Comparison of ENCODE assay signal across 15 cellular contexts in genomic region chr6:6392214-6393068, GRCh38.
DNase-seq lines count a peak whose midpoint lies in the region; ATAC-seq, FAIRE-seq and TF ChIP-seq lines count a peak whose summit lies in the region.
"Had no signal": no experiment of that assay in that cellular context is flagged by ENCODE, and none has a peak within 500 bp of the region (broad histone marks: within the 10 kb centered on the region; RNA-seq: fewer than 3 reads in every experiment).

No MANE protein-coding gene starts in this region.

- FAIRE-seq in GM12891 (lab: Jason Lieb, UNC) = peak; percentile 99

- H3K27ac ChIP-seq in CD4-positive, alpha-beta T cell (ENCODE audit: low read depth, low read length) = no peak overlapping the region
- H3K27ac ChIP-seq in colonic mucosa (no peak overlapping the region), WERI-Rb-1 (no peak overlapping the region)
- H3K27ac ChIP-seq: KMS-11 had no signal

- H3K4me1 ChIP-seq in colonic mucosa = no peaks in the 10 kb centered on the region

- H3K36me3 Mint-ChIP-seq in CD4-positive, alpha-beta T cell (ENCODE audit: low read depth) = no peaks in the 10 kb centered on the region
- no peaks in the 10 kb centered on the region for H3K36me3 Mint-ChIP-seq in activated naive CD4-positive, alpha-beta T cell treated with anti-CD3 and anti-CD28 coated beads, Interleukin-2, amount 50 U/mL, for 72 hours
- H3K36me3 Mint-ChIP-seq: brain had no signal

- no peak overlapping the region for H3K4me3 Mint-ChIP-seq in CD4-positive, alpha-beta T cell
- H3K4me3 Mint-ChIP-seq: brain; nephron progenitor cell; T-helper 1 cell treated with Interleukin-12 subunit alpha and Interleukin-12 subunit beta and Interleukin-4 antibody, amounts not matched to agents 30 μg/mL and 1 μg/mL, for 36 hours had no signal

- H3K27ac Mint-ChIP-seq in CD4-positive, alpha-beta T cell = no peak overlapping the region
- no peak overlapping the region for H3K27ac Mint-ChIP-seq in activated naive CD4-positive, alpha-beta T cell treated with anti-CD3 and anti-CD28 coated beads, Interleukin-2, amount 50 U/mL, for 72 hours
- H3K27ac Mint-ChIP-seq: brain; nephron progenitor cell; T-helper 1 cell treated with Interleukin-12 subunit alpha and Interleukin-12 subunit beta and Interleukin-4 antibody, amounts not matched to agents 30 μg/mL and 1 μg/mL, for 36 hours had no signal

- no peaks in the 10 kb centered on the region for H3K36me3 ChIP-seq in colonic mucosa
- H3K36me3 ChIP-seq in WERI-Rb-1 = no peaks in the 10 kb centered on the region

- POLR2A ChIA-PET in CD4-positive, alpha-beta T cell (lab: Charles Lee) = no interaction called here

- H3K27me3 ChIP-seq in CD4-positive, alpha-beta T cell (ENCODE audit: control insufficient read depth, insufficient read depth, low read length) = no peaks in the 10 kb centered on the region
- H3K27me3 ChIP-seq in colonic mucosa (no peaks in the 10 kb centered on the region), WERI-Rb-1 (ENCODE audit: insufficient read depth, low read depth, severe bottlenecking) (peaks cover 5% of the 10 kb centered on the region)

- H3K4me3 ChIP-seq in colonic mucosa (no peak overlapping the region), WERI-Rb-1 (ENCODE audit: low read depth, low read length) (no peak overlapping the region)

- no peaks in the 10 kb centered on the region for H3K9me3 ChIP-seq in CD4-positive, alpha-beta T cell (ENCODE audit: control insufficient read depth, low read length)
- H3K9me3 ChIP-seq in colonic mucosa (no peaks in the 10 kb centered on the region), WERI-Rb-1 (ENCODE audit: severe bottlenecking) (no peaks in the 10 kb centered on the region)

- CTCF ChIA-PET in CD4-positive, alpha-beta T cell (lab: Charles Lee) = no interaction called here

- 0 out of 2 replicates have a peak, but pooled peaks have one; percentile 18 for TF ChIP-seq POLR2A in GM12891 (IDR thresholded peaks at IDR 0.05; ENCODE audit: low read depth, low read length)

- no peak overlapping the region for H3K9ac ChIP-seq in colonic mucosa (ENCODE audit: low read depth in 2 of 2, low read length in 2 of 2)
- H3K9ac ChIP-seq: KMS-11 had no signal

- no peak for TF ChIP-seq CTCF in CD4-positive, alpha-beta T cell (IDR thresholded peaks at IDR 0.05)
- no peak for TF ChIP-seq CTCF in colonic mucosa (IDR thresholded peaks at IDR 0.05)
- no peak for TF ChIP-seq CTCF in WERI-Rb-1 (IDR thresholded peaks at IDR 0.05; ENCODE audit: low read depth, low read length)

- no peaks in the 10 kb centered on the region for H3K9me3 Mint-ChIP-seq in CD4-positive, alpha-beta T cell
- no peaks in the 10 kb centered on the region for H3K9me3 Mint-ChIP-seq in activated naive CD4-positive, alpha-beta T cell treated with anti-CD3 and anti-CD28 coated beads, Interleukin-2, amount 50 U/mL, for 72 hours
- H3K9me3 Mint-ChIP-seq: brain; nephron progenitor cell; T-helper 1 cell treated with Interleukin-12 subunit alpha and Interleukin-12 subunit beta and Interleukin-4 antibody, amounts not matched to agents 30 μg/mL and 1 μg/mL, for 36 hours had no signal

- H3K27me3 Mint-ChIP-seq in CD4-positive, alpha-beta T cell = peaks cover 31% of the 10 kb centered on the region

- no peaks in the 10 kb centered on the region for H3K4me1 Mint-ChIP-seq in CD4-positive, alpha-beta T cell (ENCODE audit: low read depth)
- H3K4me1 Mint-ChIP-seq: brain had no signal

- DNase-seq in GM12891 (ENCODE audit: insufficient read length, low spot score) = no peak
- no peak for DNase-seq in CD4-positive, alpha-beta T cell
- DNase-seq in colonic mucosa = no peak
- DNase-seq in activated naive CD4-positive, alpha-beta T cell treated with anti-CD3 and anti-CD28 coated beads, Interleukin-2, amount 50 U/mL, for 72 hours (ENCODE audit: low spot score in 2 of 2) = no peak
- no peak for DNase-seq in WERI-Rb-1
- DNase-seq: activated CD8-positive, alpha-beta memory T cell treated with anti-CD3 and anti-CD28 coated beads, Interleukin-2, amount 50 U/mL, for 48 hours; NCI-H524 treated with DMSO at 0.1 percent for 48 hours; nephron progenitor cell; stimulated activated CD4-positive, alpha-beta T cell treated with anti-CD3 and anti-CD28 coated beads, Interleukin-15, amount 100 ng/mL, for 24 hours had no signal

- intact Hi-C loops in CD4-positive, alpha-beta T cell (cut with DNase I, micrococcal nuclease) = no loop called here
- intact Hi-C loops in colonic mucosa (cut with DNase I) = no loop called here

- peak; percentile 57 for ATAC-seq in GM19438 (IDR thresholded peaks at IDR 0.05; ENCODE audit: low read depth, unreplicated experiment)
- ATAC-seq in HG02884 (IDR thresholded peaks at IDR 0.05; ENCODE audit: unreplicated experiment) = peak; percentile 52
- ATAC-seq in HG03571 (IDR thresholded peaks at IDR 0.05; ENCODE audit: unreplicated experiment) = peak; percentile 51
- no peak for ATAC-seq in CD4-positive, alpha-beta T cell (ENCODE audit: poor library complexity)
- no peak for ATAC-seq in activated naive CD4-positive, alpha-beta T cell treated with anti-CD3 and anti-CD28 coated beads, Interleukin-2, amount 50 U/mL, for 72 hours

TF ChIP-seq in GM12891, 5 proteins besides CTCF, POLR2A, EP300 and RAD21:
- TF ChIP-seq PAX5 (IDR thresholded peaks at IDR 0.05; ENCODE audit: insufficient read depth, low read length, severe bottlenecking) (no peak), SPI1 (IDR thresholded peaks at IDR 0.05; ENCODE audit: low read depth, low read length) (peak; percentile 99), POU2F2 (IDR thresholded peaks at IDR 0.05; ENCODE audit: low read depth, low read length) (no peak; the same call in 1 of the 2 replicates), TAF1 (IDR thresholded peaks at IDR 0.05; ENCODE audit: low read depth, low read length) (0 out of 2 replicates have a peak, but pooled peaks have one; percentile 17), POLR2AphosphoS5 (IDR thresholded peaks at IDR 0.05; ENCODE audit: low read depth, low read length) (no peak)

Comparison
In these comparisons a context has a peak if more than half of its experiments do, and no peak if none do; other contexts are left out.
1. ATAC-seq: peak in GM19438 (single experiment), HG02884 (single experiment) and HG03571 (single experiment); none in CD4-positive, alpha-beta T cell (single experiment) and activated naive CD4-positive, alpha-beta T cell treated with anti-CD3 and anti-CD28 coated beads, Interleukin-2, amount 50 U/mL, for 72 hours (0 of 2).